1 cellular context compared by ENCODE assay signal in the genomic region with DNA sequence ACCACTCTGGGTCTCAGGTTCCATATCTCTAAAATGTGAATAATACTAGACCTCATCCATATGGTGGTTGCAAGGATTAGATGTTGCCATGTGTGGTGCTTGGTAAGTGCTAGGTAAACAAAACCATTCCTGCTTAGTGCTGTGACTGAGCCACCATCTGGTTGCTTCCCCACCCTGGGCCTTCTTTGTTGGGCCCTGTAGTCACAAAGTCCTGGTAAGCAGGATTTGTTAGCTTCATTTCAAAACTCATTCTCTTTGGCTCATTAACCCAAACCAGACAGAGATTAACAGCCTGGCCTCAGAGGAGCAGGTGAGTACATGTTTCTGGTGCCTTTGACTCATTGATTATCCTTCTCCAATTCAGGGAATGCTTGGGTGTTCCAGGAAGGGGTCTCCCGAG.
TF ChIP-seq lines count a peak whose summit lies in the region.

No MANE protein-coding gene starts in this region.

TF ChIP-seq in HepG2, 621 proteins besides CTCF, POLR2A, EP300 and RAD21 (continued from another document):
- TF ChIP-seq RXRB (CRISPR knock-in tag; IDR thresholded peaks at IDR 0.05; ENCODE audit: borderline replicate concordance): no peak
- TF ChIP-seq ZNF260 (CRISPR knock-in tag; IDR thresholded peaks at IDR 0.05; ENCODE audit: borderline replicate concordance, low read depth): no peak
- TF ChIP-seq KDM4B (CRISPR knock-in tag; IDR thresholded peaks at IDR 0.05): no peak
- TF ChIP-seq, protein P1, sequence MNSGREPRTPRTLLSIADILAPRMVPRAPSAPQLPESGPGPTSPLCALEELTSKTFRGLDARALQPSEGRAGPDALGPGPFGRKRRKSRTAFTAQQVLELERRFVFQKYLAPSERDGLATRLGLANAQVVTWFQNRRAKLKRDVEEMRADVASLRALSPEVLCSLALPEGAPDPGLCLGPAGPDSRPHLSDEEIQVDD (CRISPR knock-in tag; IDR thresholded peaks at IDR 0.05; ENCODE audit: borderline replicate concordance): no peak
- no peak for TF ChIP-seq MYPOP (CRISPR knock-in tag; IDR thresholded peaks at IDR 0.05)
- no peak for TF ChIP-seq ZMYM3 (CRISPR knock-in tag; IDR thresholded peaks at IDR 0.05)
- TF ChIP-seq SP1 (IDR thresholded peaks at IDR 0.05): no peak
- TF ChIP-seq SP1 (CRISPR knock-in tag; IDR thresholded peaks at IDR 0.05): no peak
- no peak for TF ChIP-seq JUN (CRISPR knock-in tag; IDR thresholded peaks at IDR 0.05)
- no peak for TF ChIP-seq RAD51 (IDR thresholded peaks at IDR 0.05; ENCODE audit: borderline replicate concordance)
- no peak for TF ChIP-seq ZNF547 (CRISPR knock-in tag; IDR thresholded peaks at IDR 0.05)
- TF ChIP-seq HOXA9 (CRISPR knock-in tag; IDR thresholded peaks at IDR 0.05; ENCODE audit: borderline replicate concordance): no peak
- no peak for TF ChIP-seq SP4 (CRISPR knock-in tag; IDR thresholded peaks at IDR 0.05)
- TF ChIP-seq ZNF75D (CRISPR knock-in tag; IDR thresholded peaks at IDR 0.05; ENCODE audit: borderline replicate concordance): no peak
